ENCODE assay signal across 30 cellular contexts in the genomic region with DNA sequence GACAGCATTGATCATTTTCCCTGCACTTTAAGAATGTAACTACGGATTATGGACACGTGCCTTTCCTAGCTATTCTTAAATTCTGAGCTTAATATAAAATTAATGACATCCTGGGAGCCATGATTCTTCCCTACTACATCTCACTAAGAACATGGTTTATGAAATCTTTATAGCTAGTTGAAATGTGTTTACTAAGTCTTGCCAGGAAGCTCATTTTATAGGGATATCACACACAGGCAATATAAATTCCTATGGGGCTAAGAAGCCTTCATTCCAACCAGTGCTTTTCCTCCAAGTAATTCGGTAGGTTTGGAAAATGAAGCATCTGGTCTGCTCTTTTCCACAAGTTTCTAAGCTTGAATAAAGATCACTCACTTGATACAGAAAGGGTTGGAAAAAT.
"Had no signal": no experiment of that assay in that cellular context is flagged by ENCODE, and none has a peak within 500 bp of the region (broad histone marks: within the 10 kb centered on the region; RNA-seq: fewer than 3 reads in every experiment).

No MANE protein-coding gene starts in this region.

- ATAC-seq: activated CD4-positive, alpha-beta T cell treated with anti-CD3 and anti-CD28 coated beads for 36 hours; activated CD4-positive, CD25-positive, alpha-beta regulatory T cell treated with anti-CD3 and anti-CD28 coated beads, Interleukin-2, amount 50 U/mL, for 24 hours; activated CD8-positive, alpha-beta memory T cell treated with anti-CD3 and anti-CD28 coated beads, Interleukin-2, amount 10 ng/mL, durations not matched to agents 7 days and 5 days; activated CD8-positive, alpha-beta T cell treated with anti-CD3 and anti-CD28 coated beads, Interleukin-2, amount 10 ng/mL, durations not matched to agents 7 days and 5 days; activated naive CD8-positive, alpha-beta T cell treated with anti-CD3 and anti-CD28 coated beads, Interleukin-2, amount 50 U/mL, for 24 hours; WTC11 had no signal

- DNase-seq: activated CD4-positive, alpha-beta memory T cell treated with anti-CD3 and anti-CD28 coated beads, Interleukin-2, amount 10 ng/mL, durations not matched to agents 7 days and 5 days; activated CD4-positive, alpha-beta T cell treated with anti-CD3 and anti-CD28 coated beads for 1 hour; activated CD4-positive, alpha-beta T cell treated with anti-CD3 and anti-CD28 coated beads for 36 hours; activated CD4-positive, alpha-beta T cell treated with anti-CD3 and anti-CD28 coated beads for 48 hours; activated CD4-positive, alpha-beta T cell treated with anti-CD3 and anti-CD28 coated beads, Interleukin-2, amount 10 ng/mL, durations not matched to agents 7 days and 5 days; activated CD4-positive, alpha-beta T cell treated with anti-CD3 and anti-CD28 coated beads, Interleukin-2, amount 50 U/mL, for 48 hours; activated CD4-positive, CD25-positive, alpha-beta regulatory T cell; activated CD8-positive, alpha-beta memory T cell treated with anti-CD3 and anti-CD28 coated beads for 24 hours; activated CD8-positive, alpha-beta memory T cell treated with anti-CD3 and anti-CD28 coated beads, Interleukin-2, amount 10 ng/mL, durations not matched to agents 7 days and 5 days; activated CD8-positive, alpha-beta memory T cell treated with anti-CD3 and anti-CD28 coated beads, Interleukin-2, amount 50 U/mL, for 48 hours; activated CD8-positive, alpha-beta T cell treated with anti-CD3 and anti-CD28 coated beads, Interleukin-2, amount 10 ng/mL, durations not matched to agents 7 days and 5 days; activated effector memory CD4-positive, alpha-beta T cell treated with Interleukin-2 at 50 U/mL for 16 hours; activated gamma-delta T cell; activated naive CD4-positive, alpha-beta T cell treated with anti-CD3 and anti-CD28 coated beads, Interleukin-2, amount 10 ng/mL, durations not matched to agents 7 days and 5 days; activated naive CD4-positive, alpha-beta T cell treated with Interleukin-2 at 50 U/mL for 16 hours; activated naive CD8-positive, alpha-beta T cell treated with anti-CD3 and anti-CD28 coated beads, Interleukin-2, amount 10 ng/mL, durations not matched to agents 7 days and 5 days; activated naive CD8-positive, alpha-beta T cell treated with anti-CD3 and anti-CD28 coated beads, Interleukin-2, amount 50 U/mL, for 24 hours; activated T-cell treated with anti-CD3 and anti-CD28 coated beads, Interleukin-2, amount 50 U/mL, for 24 hours; activated T-cell treated with anti-CD3 and anti-CD28 coated beads, Interleukin-2, amount 50 U/mL, for 48 hours; amygdala; anterior cingulate cortex; caudate nucleus; cerebellar nuclear complex; T-helper 2 cell; T-helper 9 cell; WERI-Rb-1 had no signal

- H3K27ac ChIP-seq: ascending aorta, cardiac muscle cell, WERI-Rb-1 had no signal
